ENCODE assay signal across 8 cellular contexts in the genomic region with DNA sequence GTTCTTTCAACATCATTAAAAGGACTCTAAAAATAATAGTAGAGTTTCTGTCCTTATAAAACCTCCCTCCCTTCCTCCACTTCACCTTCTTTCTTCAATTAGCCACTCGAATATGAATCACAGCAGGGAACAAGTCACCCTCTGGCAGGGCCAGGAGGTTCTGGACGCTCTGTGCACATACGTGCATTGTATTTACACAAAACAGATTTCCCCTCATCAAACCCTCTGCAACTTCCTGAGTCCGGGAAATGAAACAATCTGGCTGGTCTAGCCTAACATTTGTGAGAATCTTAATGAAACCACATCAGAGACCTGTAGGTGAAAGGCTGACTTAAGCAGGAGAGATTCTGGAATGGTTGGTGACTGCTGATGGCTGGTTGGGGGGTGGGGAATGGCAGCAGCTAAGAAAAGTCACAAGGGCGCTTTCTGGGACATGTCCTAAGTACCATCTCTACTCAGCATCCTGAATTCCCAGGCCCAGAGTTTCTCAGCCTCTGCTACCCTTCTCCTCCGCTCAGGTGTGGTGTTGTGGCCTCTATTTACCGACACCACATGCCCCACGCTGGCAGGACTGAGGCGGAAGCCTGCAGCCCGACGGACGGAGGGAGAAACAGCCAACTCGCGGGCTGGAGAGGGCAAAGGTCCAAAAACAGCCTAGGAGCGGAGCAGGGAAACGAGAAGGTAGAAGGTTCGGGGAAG. TPM values are rescaled to one million over a fixed set of nuclear protein-coding genes. Genes with fewer than 3 reads are reported as not detected.
DNase-seq lines count a peak whose midpoint lies in the region; ATAC-seq, FAIRE-seq and TF ChIP-seq lines count a peak whose summit lies in the region.

No MANE protein-coding gene starts in this region.

- no peaks in the 10 kb centered on the region; the same call in 1 of the 2 replicates for H4K20me1 ChIP-seq in K562 (replicated peaks; ENCODE audit: control insufficient read depth, insufficient read depth, low read length)

- peak overlapping the region; percentile 65 for H3K4me3 ChIP-seq in K562

- no peaks in the 10 kb centered on the region for H3K9me3 ChIP-seq in K562 (replicated peaks; ENCODE audit: control insufficient read depth, insufficient read depth, low read depth, low read length)

- peak overlapping the region; percentile 84 for H3K4me3 Mint-ChIP-seq in stimulated activated naive CD8-positive, alpha-beta T cell treated with anti-CD3 and anti-CD28 coated beads, Interleukin-15, Interleukin-2, amounts not matched to agents 100 ng/mL and 50 ng/mL, for 24 hours

- peak overlapping the region; percentile 76 for H3K27ac Mint-ChIP-seq in stimulated activated naive CD8-positive, alpha-beta T cell treated with anti-CD3 and anti-CD28 coated beads, Interleukin-15, Interleukin-2, amounts not matched to agents 100 ng/mL and 50 ng/mL, for 24 hours

- peak overlapping the region; percentile 84 for H3K4me2 ChIP-seq in K562 (ENCODE audit: insufficient read depth, low read length)

- peaks cover 2% of the 10 kb centered on the region in 2 experiments; a peak in 2 of 5 replicates for H3K27me3 ChIP-seq in K562 (ENCODE audit: control insufficient read depth in 2 of 2, insufficient read depth in 2 of 2, low read length in 2 of 2)

- peak overlapping the region; percentile 88 for H2AFZ ChIP-seq in K562 (ENCODE audit: low read depth, low read length)

- no peak for TF ChIP-seq RAD21 in K562 (CRISPR knock-in tag; conservative IDR thresholded peaks at IDR 0.05 in 1 of 2, IDR thresholded peaks at IDR 0.05 in 1 of 2)

- intact Hi-C loops in K562 (cut with micrococcal nuclease), result loop anchor here (5.0 kb wide), 1 partner anchor 65 kb away; a partner anchor contains a TSS

- H3K79me2 ChIP-seq in K562 (ENCODE audit: control insufficient read depth, insufficient read depth, low read length), result peaks cover 27% of the 10 kb centered on the region

- H3K9me1 ChIP-seq in K562 (ENCODE audit: control insufficient read depth, insufficient read depth, low read length), result no peaks in the 10 kb centered on the region

- peaks cover 24% of the 10 kb centered on the region for H3K4me1 Mint-ChIP-seq in stimulated activated naive CD8-positive, alpha-beta T cell treated with anti-CD3 and anti-CD28 coated beads, Interleukin-15, Interleukin-2, amounts not matched to agents 100 ng/mL and 50 ng/mL, for 24 hours (ENCODE audit: low read depth)

- WGBS in K562 (ENCODE audit: insufficient coverage, low coverage, missing lambda C conversion rate), result 11% methylated on average over 13 of the region's 17 CpGs

- peaks cover 14% of the 10 kb centered on the region for H3K36me3 Mint-ChIP-seq in stimulated activated naive CD8-positive, alpha-beta T cell treated with anti-CD3 and anti-CD28 coated beads, Interleukin-15, Interleukin-2, amounts not matched to agents 100 ng/mL and 50 ng/mL, for 24 hours (ENCODE audit: low read depth)

- FAIRE-seq in K562 (lab: Jason Lieb, UNC), result peak; percentile 6

- ATAC-seq in K562 (peak; percentile 23), HG02623 (IDR thresholded peaks at IDR 0.05; ENCODE audit: unreplicated experiment) (no peak)

- DNase-seq in COLO668 (lab: John Stamatoyannopoulos, UW; ENCODE audit: unreplicated experiment) (peak; percentile 43), LHCN-M2 (ENCODE audit: low read depth) (peak; percentile 6), K562 (ENCODE audit: extremely low read depth in 1 of 4, low spot score in 3 of 4) (peak in 1 of 4 experiments; percentile 23), kidney tubule cell (ENCODE audit: low spot score) (peak; percentile 46), NCI-H82 treated with DMSO at 0.1 percent for 48 hours (lab: John Stamatoyannopoulos, UW; ENCODE audit: unreplicated experiment) (no peak), NCI-H128 (lab: John Stamatoyannopoulos, UW; ENCODE audit: unreplicated experiment) (no peak)

- in situ Hi-C loops in K562 (cut with MboI), result no loop called here

- no peak for TF ChIP-seq EP300 in K562 (IDR thresholded peaks at IDR 0.05; ENCODE audit: low read length)

- CTCF ChIA-PET in K562 (lab: Yijun Ruan, JAX; ENCODE audit: low intra/inter-chr PET ratio), result no interaction called here

- no peaks in the 10 kb centered on the region for H3K9me3 Mint-ChIP-seq in stimulated activated naive CD8-positive, alpha-beta T cell treated with anti-CD3 and anti-CD28 coated beads, Interleukin-15, Interleukin-2, amounts not matched to agents 100 ng/mL and 50 ng/mL, for 24 hours

- no peaks in the 10 kb centered on the region for H3K27me3 Mint-ChIP-seq in stimulated activated naive CD8-positive, alpha-beta T cell treated with anti-CD3 and anti-CD28 coated beads, Interleukin-15, Interleukin-2, amounts not matched to agents 100 ng/mL and 50 ng/mL, for 24 hours

- POLR2A ChIA-PET in K562 (lab: Yijun Ruan, JAX), result no interaction called here

- no peak for TF ChIP-seq CTCF in K562 (IDR thresholded peaks at IDR 0.05 in 2 of 3, conservative IDR thresholded peaks at IDR 0.05 in 1 of 3; ENCODE audit: insufficient read depth in 2 of 3, low read depth in 1 of 3, low read length in 3 of 3)

- H3K36me3 ChIP-seq in K562 (ENCODE audit: control insufficient read depth, insufficient read depth, low read length), result peaks cover 27% of the 10 kb centered on the region; the same call in 2 of the 3 replicates

- BruUV-seq in K562 (replicated peaks; lab: Mats Ljungman, UMichigan), result TSS peak; percentile 49

- TF ChIP-seq POLR2A in K562 (conservative IDR thresholded peaks at IDR 0.05), result no peak

- peak overlapping the region; percentile 59 to 90 for H3K9ac ChIP-seq in K562 (ENCODE audit: insufficient read depth in 1 of 2, low read depth in 2 of 2, low read length in 2 of 2)

- peak overlapping the region; percentile 68; the same call in 1 of the 3 replicates for H3K27ac ChIP-seq in K562 (ENCODE audit: extremely low read depth, low read depth, low read length)

- H3K4me1 ChIP-seq in K562 (replicated peaks in 1 of 2; ENCODE audit: control insufficient read depth in 2 of 2, insufficient read depth in 2 of 2, low read length in 2 of 2), result peaks cover 8 to 19% of the 10 kb centered on the region in 2 experiments

TF ChIP-seq in K562, 482 proteins besides CTCF, POLR2A, EP300 and RAD21:
- TF ChIP-seq TRIM28 (IDR thresholded peaks at IDR 0.05) (no peak), ZNF707 (CRISPR knock-in tag; conservative IDR thresholded peaks at IDR 0.05) (no peak), PHF21A (IDR thresholded peaks at IDR 0.05; ENCODE audit: borderline replicate concordance, low read depth) (no peak), NFIC (IDR thresholded peaks at IDR 0.05) (no peak; the same call in 1 of the 2 replicates), HCFC1 (IDR thresholded peaks at IDR 0.05; ENCODE audit: low read depth, low read length) (no peak), ZNF785 (CRISPR knock-in tag; IDR thresholded peaks at IDR 0.05) (no peak), CBX1 (IDR thresholded peaks at IDR 0.05; ENCODE audit: low read depth) (no peak), NR2F6 (CRISPR knock-in tag; IDR thresholded peaks at IDR 0.05) (no peak), ZNF717 (CRISPR knock-in tag; IDR thresholded peaks at IDR 0.05) (no peak), CSDE1 (IDR thresholded peaks at IDR 0.05) (no peak), KAT8 (IDR thresholded peaks at IDR 0.05; ENCODE audit: low read depth) (no peak), C11orf30 (IDR thresholded peaks at IDR 0.05; ENCODE audit: low read depth) (no peak), ZBED1 (IDR thresholded peaks at IDR 0.05) (no peak), HDAC8 (tag; IDR thresholded peaks at IDR 0.05) (no peak), GABPB1 (CRISPR knock-in tag; IDR thresholded peaks at IDR 0.05) (no peak)

RNA-seq across cellular contexts. Expression of a gene that starts 1.0 kb away (rescaled TPM):
- total RNA-seq in LHCN-M2 (2014; rRNA removed) (23.9 TPM in 2 replicates), K562 (2014; rRNA removed) (7.2 and 10.8 TPM in 2 replicates), K562 (2014; rRNA removed; fragmentation: Illumina TruSeq; extraction: Trizol) (9.3 and 10.5 TPM in 2 replicates), K562 (2015; rRNA removed; fragmentation: Illumina TruSeq; extraction: Trizol) (6.4 and 6.8 TPM in 2 replicates), K562 (2021) (16.9 and 18.8 TPM in 2 replicates)
- 18.3 TPM for polyA plus RNA-seq in LHCN-M2 (2012)
- total RNA-seq in K562 (2011; cell fraction: chromatin; rRNA removed; ENCODE audit: low replicate concordance), result 58.2 and 65.0 TPM in 2 replicates
- 40.9 and 44.1 TPM in 2 replicates for total RNA-seq in K562 (2011; cell fraction: nucleolus; rRNA removed)
- total RNA-seq in K562 (2011; cell fraction: nucleoplasm; rRNA removed), result 73.5 and 116 TPM in 2 replicates
- polyA plus RNA-seq in K562 (2011; rRNA removed) (13.1 and 18.9 TPM in 2 replicates), K562 (2014; fragmentation: Illumina TruSeq; extraction: Trizol) (17.8 and 22.4 TPM in 2 replicates), K562 (2014; fragmentation: Nextera tagmentation; extraction: Ambion mirVana) (1 to 10 TPM; 7.2 to 7.3 TPM), K562 (2014; rRNA removed) (8.0 and 9.1 TPM in 2 replicates)
- 9.3 and 14.3 TPM in 2 replicates for polyA plus RNA-seq in K562 (2011; cell fraction: cytosol; rRNA removed)
- 20.4 and 22.9 TPM in 2 replicates for polyA plus RNA-seq in K562 (2011; cell fraction: nucleus; rRNA removed)
- polyA plus RNA-seq in K562 (2012), result 10.3 and 17.4 TPM in 2 replicates
- 22.8 and 24.8 TPM in 2 replicates for polyA minus RNA-seq in K562 (2011; rRNA and poly(A)+ RNA removed)
- polyA minus RNA-seq in K562 (2011; cell fraction: cytosol; rRNA and poly(A)+ RNA removed), result 13.8 and 17.3 TPM in 2 replicates
- polyA minus RNA-seq in K562 (2011; cell fraction: nucleus; rRNA and poly(A)+ RNA removed), result 14.1 and 22.1 TPM in 2 replicates

Comparison
In these comparisons a context has a peak if more than half of its experiments do, and no peak if none do; other contexts are left out.
1. DNase-seq: peak in COLO668 (single experiment), LHCN-M2 (single experiment) and kidney tubule cell (single experiment); none in NCI-H82 treated with DMSO at 0.1 percent for 48 hours (single experiment) and NCI-H128 (single experiment).